8 cellular contexts compared by ENCODE assay signal in genomic region chr20:62065669-62066338, GRCh38. TPM values are rescaled to one million over a fixed set of nuclear protein-coding genes. Genes with fewer than 3 reads are reported as not detected.
DNase-seq lines count a peak whose midpoint lies in the region; ATAC-seq, FAIRE-seq and TF ChIP-seq lines count a peak whose summit lies in the region.

TSS of gene TAF4 (minus strand) at chr20:62065881. CDS start at chr20:62065810, 71 bp downstream.

- peak within 1 kb of the TSS; percentile 97 for H3K18ac ChIP-seq in neuronal stem cell (ENCODE audit: low read length)

- H2BK120ac ChIP-seq in neuronal stem cell (ENCODE audit: low read depth, low read length): no peak within 1 kb of the TSS

- no peak within 1 kb of the TSS for H2AK5ac ChIP-seq in neuronal stem cell (ENCODE audit: low read depth, low read length)

- H3K4me1 ChIP-seq in DND-41 (ENCODE audit: insufficient read depth, low read length) (peaks cover 44% of the 10 kb centered on the region), SJSA1 (replicated peaks) (peaks cover 17% of the 10 kb centered on the region), neuronal stem cell (ENCODE audit: control insufficient read depth in 2 of 2, insufficient read depth in 1 of 2, low read depth in 1 of 2, low read length in 2 of 2) (peaks cover 15 to 19% of the 10 kb centered on the region in 2 donors)

- H3K4ac ChIP-seq in neuronal stem cell (ENCODE audit: low read length): no peak within 1 kb of the TSS

- H3K23ac ChIP-seq in neuronal stem cell (ENCODE audit: low read depth, low read length, poor library complexity): peak within 1 kb of the TSS; percentile 99

- H3K27me3 ChIP-seq in DND-41 (ENCODE audit: insufficient read depth, low read length, poor library complexity) (no peaks in the 10 kb centered on the region), SJSA1 (replicated peaks) (no peaks in the 10 kb centered on the region), neuronal stem cell (ENCODE audit: control insufficient read depth in 3 of 3, insufficient read depth in 3 of 3, low read depth in 1 of 3, low read length in 3 of 3) (no peaks in the 10 kb centered on the region)

- no peak for TF ChIP-seq CTCF in DND-41 (IDR thresholded peaks at IDR 0.05; ENCODE audit: borderline replicate concordance, extremely low read depth, low read length, poor library complexity, severe bottlenecking)
- TF ChIP-seq CTCF in subcutaneous adipose tissue (IDR thresholded peaks at IDR 0.05; ENCODE audit: low read depth): no peak

- H2AFZ ChIP-seq in DND-41 (ENCODE audit: low read depth, low read length) (peak within 1 kb of the TSS; percentile 88), neuronal stem cell (ENCODE audit: low read length) (peak within 1 kb of the TSS; percentile 89)

- H4K91ac ChIP-seq in neuronal stem cell (ENCODE audit: low read depth, low read length, poor library complexity): peak within 1 kb of the TSS; percentile 85

- FAIRE-seq in frontal cortex (lab: Jason Lieb, UNC): no peak

- peaks cover 35% of the 10 kb centered on the region for H4K20me1 ChIP-seq in DND-41 (ENCODE audit: insufficient read depth, low read length)

- peak; percentile 80 for DNase-seq in DND-41
- peak; percentile 70 to 72 for DNase-seq in SJSA1 (ENCODE audit: low read depth in 1 of 2, low spot score in 2 of 2)
- peak; percentile 69 for DNase-seq in activated gamma-delta T cell treated with anti-CD3 and anti-CD28 coated beads, Interleukin-2, amount 50 U/mL, for 16 hours (ENCODE audit: low read depth)
- DNase-seq in frontal cortex (ENCODE audit: low spot score in 2 of 2): peak; percentile 98 to 99
- DNase-seq in neuronal stem cell (ENCODE audit: low spot score): peak; percentile 76

- peak within 1 kb of the TSS; percentile 38 for H3K14ac ChIP-seq in neuronal stem cell (ENCODE audit: low read length)

- H2BK5ac ChIP-seq in neuronal stem cell (ENCODE audit: low read length): peak within 1 kb of the TSS; percentile 87

- H3K27ac ChIP-seq in DND-41 (ENCODE audit: low read length): peak within 1 kb of the TSS; percentile 83
- H3K27ac ChIP-seq in KOPT-K1 (ENCODE audit: low read depth, low read length, poor library complexity, severe bottlenecking): peak within 1 kb of the TSS; percentile 73
- peak within 1 kb of the TSS; percentile 72 for H3K27ac ChIP-seq in SJSA1
- peak within 1 kb of the TSS; percentile 89 for H3K27ac ChIP-seq in neuronal stem cell (replicated peaks; ENCODE audit: low read length)

- peak within 1 kb of the TSS; percentile 93 for H3K9ac ChIP-seq in DND-41 (ENCODE audit: low read depth, low read length)
- peak within 1 kb of the TSS; percentile 97 for H3K9ac ChIP-seq in neuronal stem cell (ENCODE audit: low read depth, low read length, poor library complexity)

- H3K4me2 ChIP-seq in DND-41 (ENCODE audit: insufficient read depth, low read length): peak within 1 kb of the TSS; percentile 95
- peak within 1 kb of the TSS; percentile 83 for H3K4me2 ChIP-seq in neuronal stem cell (ENCODE audit: insufficient read depth, low read length, poor library complexity, severe bottlenecking)

- no peak within 1 kb of the TSS for H2BK12ac ChIP-seq in neuronal stem cell (ENCODE audit: low read length)

- no CpG with 5 or more reads among the region's 117 CpGs for WGBS in neuronal stem cell (ENCODE audit: extremely low coverage in 2 of 2, insufficient read length in 2 of 2, insufficient replicate concordance in 1 of 2), 2 donors

- peak within 1 kb of the TSS; percentile 57 to 82 for H3K4me3 ChIP-seq in DND-41 (ENCODE audit: low read depth in 1 of 2, low read length in 2 of 2)
- peak within 1 kb of the TSS; percentile 96 for H3K4me3 ChIP-seq in SJSA1
- H3K4me3 ChIP-seq in neuronal stem cell (ENCODE audit: low read length in 2 of 2): peak within 1 kb of the TSS; percentile 63 to 97

- H2BK15ac ChIP-seq in neuronal stem cell (ENCODE audit: low read length): peak within 1 kb of the TSS; percentile 89

- peaks cover 21% of the 10 kb centered on the region for H3K79me1 ChIP-seq in neuronal stem cell (ENCODE audit: low read depth, low read length)

- peaks cover 46% of the 10 kb centered on the region for H3K79me2 ChIP-seq in DND-41 (ENCODE audit: insufficient read depth, low read length)

- ATAC-seq in DND-41 (ENCODE audit: insufficient read depth, low read depth) (peak; percentile 53), GM21737 (IDR thresholded peaks at IDR 0.05; ENCODE audit: unreplicated experiment) (peak; percentile 60)

- peak within 1 kb of the TSS; percentile 23 for H4K8ac ChIP-seq in neuronal stem cell (ENCODE audit: low read depth, low read length)

- H3K9me3 ChIP-seq in DND-41 (ENCODE audit: insufficient read depth, low read length, severe bottlenecking): no peaks in the 10 kb centered on the region
- no peaks in the 10 kb centered on the region for H3K9me3 ChIP-seq in KOPT-K1 (ENCODE audit: insufficient read depth, low read length, poor library complexity, severe bottlenecking)
- no peaks in the 10 kb centered on the region; the same call in 1 of the 2 replicates for H3K9me3 ChIP-seq in SJSA1 (replicated peaks)
- peaks cover 2 to 5% of the 10 kb centered on the region in 2 donors for H3K9me3 ChIP-seq in neuronal stem cell (replicated peaks in 1 of 2; ENCODE audit: control insufficient read depth in 2 of 2, insufficient read depth in 1 of 2, low read depth in 1 of 2, low read length in 2 of 2)

- H3K36me3 ChIP-seq in DND-41 (ENCODE audit: insufficient read depth, low read length) (peaks cover 30% of the 10 kb centered on the region), KOPT-K1 (ENCODE audit: insufficient read depth, low read length) (peaks cover 31% of the 10 kb centered on the region), SJSA1 (peaks cover 18% of the 10 kb centered on the region), neuronal stem cell (replicated peaks in 1 of 2; ENCODE audit: control insufficient read depth in 2 of 2, insufficient read depth in 2 of 2, low read length in 2 of 2) (peaks cover 0 to 33% of the 10 kb centered on the region in 2 donors)

RNA-seq across cellular contexts. Expression of gene TAF4, which starts in this region (rescaled TPM):
- 0.38 and 7.1 TPM in 2 replicates for total RNA-seq in SJSA1 (2014; rRNA removed; shearing (Covaris generic))
- total RNA-seq in frontal cortex: 6.5 TPM
- polyA plus RNA-seq in neuronal stem cell (2013, experiment 1 of 2): 13.5 TPM
- 15.0 TPM for polyA plus RNA-seq in neuronal stem cell (2013, experiment 2 of 2)
- total RNA-seq in subcutaneous adipose tissue: 10 to 100 TPM in 3 of 4 donors, 1 to 10 TPM in 1; 7.7 to 16.0 (median 10.7) TPM

Comparison
In these comparisons a context has a peak if more than half of its experiments do, and no peak if none do; other contexts are left out.
1. Peak in every context shown above with its lines: DNase-seq, ATAC-seq, H3K4me3 ChIP-seq and H3K27ac ChIP-seq.